ENCODE assay signal across 7 cellular contexts in genomic region chr2:234488913-234489451, GRCh38. TPM values are rescaled to one million over a fixed set of nuclear protein-coding genes. Genes with fewer than 3 reads are reported as not detected.
A peak's percentile ranks its signal among the peaks of the same experiment; 100 is the strongest.
DNase-seq lines count a peak whose midpoint lies in the region; ATAC-seq lines count a peak whose summit lies in the region.

No MANE protein-coding gene starts in this region.

- DNase-seq in M059J (ENCODE audit: low read depth), result peak; percentile 25
- DNase-seq in activated naive CD4-positive, alpha-beta T cell treated with anti-CD3 and anti-CD28 coated beads, Interleukin-2, amount 50 U/mL, for 16 hours, result peak; percentile 58
- peak; percentile 67 for DNase-seq in stimulated activated naive CD4-positive, alpha-beta T cell treated with Interleukin-2 at 50 U/mL for 16 hours (lab: John Stamatoyannopoulos, UW)
- DNase-seq in Right ventricle myocardium inferior (ENCODE audit: missing footprints), result no peak
- no peak for DNase-seq in SKM-1 treated with dmso at 0.1 percent for 144 hours (lab: John Stamatoyannopoulos, UW; ENCODE audit: unreplicated experiment)
- no peak for DNase-seq in putamen (ENCODE audit: low spot score)

- intact Hi-C loops in Right ventricle myocardium inferior (cut with DNase I), result no loop called here

- ATAC-seq in GM21447 (IDR thresholded peaks at IDR 0.05; ENCODE audit: unreplicated experiment) (peak; percentile 61), Right ventricle myocardium inferior (no peak)

RNA-seq across cellular contexts. Expression of gene ARL4C, which starts 7.9 kb away (rescaled TPM):
- 48.1 and 65.8 TPM in 2 replicates for total RNA-seq in M059J (2014; rRNA removed; shearing (Covaris generic))
- 2.5 TPM for total RNA-seq in Right ventricle myocardium inferior

Comparison
In these comparisons a context has a peak if more than half of its experiments do, and no peak if none do; other contexts are left out.
1. DNase-seq: peak in M059J (single experiment), activated naive CD4-positive, alpha-beta T cell treated with anti-CD3 and anti-CD28 coated beads, Interleukin-2, amount 50 U/mL, for 16 hours (single experiment) and stimulated activated naive CD4-positive, alpha-beta T cell treated with Interleukin-2 at 50 U/mL for 16 hours (single experiment); none in Right ventricle myocardium inferior (single experiment), SKM-1 treated with dmso at 0.1 percent for 144 hours (single experiment) and putamen (single experiment).
2. RNA of gene ARL4C, which starts 7.9 kb away (total RNA-seq): 48.1 to 65.8 TPM in M059J; 2.5 TPM in Right ventricle myocardium inferior (single experiment); every median in the first group is over 10 times any median in the second.